ENCODE assay signal across 8 cellular contexts in genomic region chr7:44200699-44201461, GRCh38. TPM values are rescaled to one million over a fixed set of nuclear protein-coding genes. Genes with fewer than 3 reads are reported as not detected.
DNase-seq lines count a peak whose midpoint lies in the region; ATAC-seq and TF ChIP-seq lines count a peak whose summit lies in the region.

YKT6 (plus strand) TSS chr7:44200978; CDS start chr7:44201136, 158 bp downstream.

- peak within 1 kb of the TSS; percentile 98 for H3K9ac ChIP-seq in adipocyte (ENCODE audit: low read length)

- TF ChIP-seq CTCF in GM12875 (IDR thresholded peaks at IDR 0.05; ENCODE audit: borderline replicate concordance, insufficient read depth, low read depth, low read length) = peak; percentile 67
- TF ChIP-seq CTCF in heart left ventricle (IDR thresholded peaks at IDR 0.05) = peak; percentile 34 to 69 (median 48)
- TF ChIP-seq CTCF in type B pancreatic cell (conservative IDR thresholded peaks at IDR 0.05) = peak; percentile 81

- intact Hi-C loops in heart left ventricle (cut with DNase I) = loop anchor here in 6 of 10 donors (5.0 to 10.0 kb wide), 5 partner anchors 64 to 274 kb away; partner anchors contain the start of gene POLM (in 1 of the 6)

- H3K4me3 ChIP-seq in GM12875 (ENCODE audit: low read depth, low read length) (peak within 1 kb of the TSS; percentile 97), adipocyte (ENCODE audit: low read length) (peak within 1 kb of the TSS; percentile 97), heart left ventricle (peak within 1 kb of the TSS; percentile 49 to 98 (median 82))

- H3K9me3 ChIP-seq in adipocyte (ENCODE audit: control insufficient read depth, low read length) (no peaks in the 10 kb centered on the region), heart left ventricle (no peaks in the 10 kb centered on the region)

- H3K27me3 Mint-ChIP-seq in type B pancreatic cell = peaks cover 11% of the 10 kb centered on the region

- peaks cover 22% of the 10 kb centered on the region for H3K4me1 Mint-ChIP-seq in type B pancreatic cell (ENCODE audit: unreplicated experiment)

- H3K4me1 ChIP-seq in adipocyte (ENCODE audit: control insufficient read depth, insufficient read depth, low read length) (peaks cover 28% of the 10 kb centered on the region), heart left ventricle (peaks cover 0 to 25% (median 16%) of the 10 kb centered on the region in 12 donors)

- peak within 1 kb of the TSS; percentile 81 for H3K27ac Mint-ChIP-seq in type B pancreatic cell

- 0 to 1% (median 0%) methylated on average over 32 to 58 of the region's 58 CpGs for WGBS in heart left ventricle, 4 donors

- H3K36me3 ChIP-seq in adipocyte (ENCODE audit: control insufficient read depth, insufficient read depth, low read length, severe bottlenecking) (peaks cover 22% of the 10 kb centered on the region), heart left ventricle (peaks cover 0 to 27% (median 18%) of the 10 kb centered on the region in 9 donors)

- TF ChIP-seq POLR2A in heart left ventricle (IDR thresholded peaks at IDR 0.05) = peak in 1 of 2 donors; percentile 87

- H3K27ac ChIP-seq in heart left ventricle = peak within 1 kb of the TSS in 11 of 12 donors; percentile 40 to 87 (median 82)

- no peaks in the 10 kb centered on the region for H3K9me3 Mint-ChIP-seq in type B pancreatic cell

- H3K27me3 ChIP-seq in adipocyte (replicated peaks; ENCODE audit: control insufficient read depth, insufficient read depth, low read length) = no peaks in the 10 kb centered on the region
- peaks cover 0 to 6% (median 0%) of the 10 kb centered on the region in 9 donors for H3K27me3 ChIP-seq in heart left ventricle

- H3K36me3 Mint-ChIP-seq in type B pancreatic cell = peaks cover 4% of the 10 kb centered on the region

- H3K4me3 Mint-ChIP-seq in type B pancreatic cell = peak within 1 kb of the TSS; percentile 93

- DNase-seq in NCI-H1417 treated with DMSO at 0.1 percent for 48 hours (lab: John Stamatoyannopoulos, UW) (peak; percentile 79), SW480 (ENCODE audit: low spot score) (peak; percentile 99), adipocyte (ENCODE audit: low read depth) (peak; percentile 98), heart left ventricle (peak; percentile 92 to 95 (median 95)), pons (ENCODE audit: low spot score) (peak; percentile 96), type B pancreatic cell (ENCODE audit: extremely low spot score, unreplicated experiment) (peak; percentile 92)

- peak; percentile 100 for ATAC-seq in HG02798 (IDR thresholded peaks at IDR 0.05; ENCODE audit: poor library complexity, unreplicated experiment)
- peak; percentile 99 for ATAC-seq in heart left ventricle

RNA-seq across cellular contexts. Expression of gene YKT6, which starts in this region (rescaled TPM):
- total RNA-seq in heart left ventricle (10 to 100 TPM; 43.8 to 82.2 (median 46.6) TPM), type B pancreatic cell (ENCODE audit: low replicate concordance) (82.4 and 97.4 TPM in 2 replicates)
- 100 to 1,000 TPM in 1 of 2 donors, 10 to 100 TPM in 1; 28.5 to 133 TPM for polyA plus RNA-seq in heart left ventricle

Comparison
In these comparisons a context has a peak if more than half of its experiments do, and no peak if none do; other contexts are left out.
1. Peak in every context shown above with its lines: DNase-seq, ATAC-seq, H3K4me3 ChIP-seq and H3K27ac ChIP-seq.